17 cellular contexts compared by ENCODE assay signal in genomic region chr10:61304751-61305150, GRCh38.
A peak's percentile ranks its signal among the peaks of the same experiment; 100 is the strongest.
DNase-seq lines count a peak whose midpoint lies in the region; TF ChIP-seq lines count a peak whose summit lies in the region.
"Had no signal": no experiment of that assay in that cellular context is flagged by ENCODE, and none has a peak within 500 bp of the region (broad histone marks: within the 10 kb centered on the region; RNA-seq: fewer than 3 reads in every experiment).

No MANE protein-coding gene starts in this region.

- no peak overlapping the region for H3K4ac ChIP-seq in mesendoderm (ENCODE audit: low read depth, low read length)

- H3K56ac ChIP-seq in mesendoderm (ENCODE audit: low read length): no peak overlapping the region

- no peaks in the 10 kb centered on the region for H3K27me3 Mint-ChIP-seq in osteocyte (ENCODE audit: unreplicated experiment)

- WGBS in mesendoderm (ENCODE audit: extremely low coverage, insufficient coverage, low lambda C conversion rate): no CpG with 5 or more reads among the region's 3 CpGs
- WGBS in adrenal gland, 4 donors: 92 to 97% (median 94%) methylated on average over 3 of the region's 3 CpGs

- peak; percentile 25 for DNase-seq in EH (ENCODE audit: low read depth)
- peak; percentile 16 for DNase-seq in astrocyte of the hippocampus (ENCODE audit: low read depth, low spot score)
- peak; percentile 21 for DNase-seq in fibroblast of peridontal ligament (ENCODE audit: extremely low read depth)
- no peak for DNase-seq in osteocyte (ENCODE audit: extremely low spot score, unreplicated experiment)
- DNase-seq in mesendoderm: no peak
- DNase-seq in HK-2 (ENCODE audit: unreplicated experiment): no peak
- no peak for DNase-seq in H4 (ENCODE audit: low spot score)
- no peak for DNase-seq in adrenal gland
- DNase-seq: CD8-positive, alpha-beta T cell; NCI-H1048; NCI-H1436 treated with DMSO at 0.1 percent for 48 hours; NCI-H2081; NCI-H510A; NCI-H82; PC-9 had no signal

- H3K27ac ChIP-seq in mesendoderm (ENCODE audit: low read depth, low read length) (no peak overlapping the region), adrenal gland (peak overlapping the region in 1 of 5 donors; percentile 9)
- H3K27ac ChIP-seq: BLaER1, KMS-11, PC-9 had no signal

- H2AK5ac ChIP-seq in mesendoderm (ENCODE audit: low read length): no peak overlapping the region

- H3K23ac ChIP-seq in mesendoderm (ENCODE audit: low read length): no peak overlapping the region

- no peak overlapping the region for H2BK5ac ChIP-seq in mesendoderm (ENCODE audit: low read length)

- peak overlapping the region; percentile 96 for H3K27ac Mint-ChIP-seq in osteocyte (ENCODE audit: unreplicated experiment)
- H3K27ac Mint-ChIP-seq: CD8-positive, alpha-beta T cell had no signal

- H4K8ac ChIP-seq in mesendoderm (ENCODE audit: low read depth, low read length): no peak overlapping the region

- no peaks in the 10 kb centered on the region for H3K36me3 Mint-ChIP-seq in osteocyte (ENCODE audit: unreplicated experiment)
- H3K36me3 Mint-ChIP-seq: CD8-positive, alpha-beta T cell had no signal

- H3K27me3 ChIP-seq in mesendoderm (ENCODE audit: insufficient read depth, low read length, poor library complexity): no peaks in the 10 kb centered on the region
- no peaks in the 10 kb centered on the region for H3K27me3 ChIP-seq in adrenal gland
- H3K27me3 ChIP-seq: BLaER1 had no signal

- no peak overlapping the region for H2BK15ac ChIP-seq in mesendoderm (replicated peaks; ENCODE audit: low read depth)

- no peak overlapping the region for H4K5ac ChIP-seq in mesendoderm (ENCODE audit: low read length)

- H3K79me1 ChIP-seq in mesendoderm (ENCODE audit: low read length): no peaks in the 10 kb centered on the region

- H3K9ac ChIP-seq in mesendoderm (ENCODE audit: low read length): no peak overlapping the region
- H3K9ac ChIP-seq: BLaER1, KMS-11 had no signal

- H3K36me3 ChIP-seq in mesendoderm (ENCODE audit: control insufficient read depth, insufficient read depth, low read length) (no peaks in the 10 kb centered on the region), adrenal gland (replicated peaks in 1 of 2) (no peaks in the 10 kb centered on the region)
- H3K36me3 ChIP-seq: BLaER1 had no signal

- no peaks in the 10 kb centered on the region for H3K9me3 ChIP-seq in adrenal gland (replicated peaks in 1 of 3)
- H3K9me3 ChIP-seq: BLaER1 had no signal

- TF ChIP-seq CTCF in osteocyte (IDR thresholded peaks at IDR 0.05): no peak
- no peak for TF ChIP-seq CTCF in adrenal gland (IDR thresholded peaks at IDR 0.05)

- H3K9me3 Mint-ChIP-seq in osteocyte (ENCODE audit: unreplicated experiment): no peaks in the 10 kb centered on the region
- H3K9me3 Mint-ChIP-seq: CD8-positive, alpha-beta T cell had no signal

- H3K18ac ChIP-seq in mesendoderm (ENCODE audit: low read length): no peak overlapping the region

- H3K4me3 ChIP-seq in mesendoderm (ENCODE audit: low read length) (no peak overlapping the region), adrenal gland (no peak overlapping the region)
- H3K4me3 ChIP-seq: BLaER1, PC-9 had no signal

- H3K4me3 Mint-ChIP-seq in osteocyte (ENCODE audit: unreplicated experiment): no peak overlapping the region
- H3K4me3 Mint-ChIP-seq: CD8-positive, alpha-beta T cell had no signal

- intact Hi-C loops in adrenal gland (cut with DNase I): no loop called here

- H3K4me2 ChIP-seq in mesendoderm (ENCODE audit: low read length): no peak overlapping the region
- H3K4me2 ChIP-seq: BLaER1, KMS-11, PC-9 had no signal

- H2BK120ac ChIP-seq in mesendoderm (ENCODE audit: low read depth, low read length): no peak overlapping the region

- H3K4me1 Mint-ChIP-seq in osteocyte (ENCODE audit: unreplicated experiment): peaks cover 48% of the 10 kb centered on the region

- H3K79me2 ChIP-seq in mesendoderm (ENCODE audit: control insufficient read depth, insufficient read depth, low read length): no peaks in the 10 kb centered on the region

- H3K4me1 ChIP-seq in mesendoderm (ENCODE audit: control insufficient read depth, low read depth, low read length) (no peaks in the 10 kb centered on the region), adrenal gland (replicated peaks in 1 of 2) (peaks cover 9 to 10% of the 10 kb centered on the region in 2 donors)
- H3K4me1 ChIP-seq: BLaER1 had no signal

- no peak for TF ChIP-seq POLR2A in adrenal gland (IDR thresholded peaks at IDR 0.05)

Comparison
In these comparisons a context has a peak if more than half of its experiments do, and no peak if none do; other contexts are left out.
1. DNase-seq: peak in EH (single experiment), astrocyte of the hippocampus (single experiment) and fibroblast of peridontal ligament (single experiment); none in osteocyte (single experiment), mesendoderm (single experiment), HK-2 (single experiment), H4 (single experiment) and adrenal gland (0 of 7).